In genomic region chr14:68762944-68763831, GRCh38 we compare ENCODE assay signal across 9 cellular contexts. TPM values are rescaled to one million over a fixed set of nuclear protein-coding genes. Genes with fewer than 3 reads are reported as not detected.
A peak's percentile ranks its signal among the peaks of the same experiment; 100 is the strongest.
DNase-seq lines count a peak whose midpoint lies in the region; ATAC-seq and TF ChIP-seq lines count a peak whose summit lies in the region.
"Had no signal": no experiment of that assay in that cellular context is flagged by ENCODE, and none has a peak within 500 bp of the region (broad histone marks: within the 10 kb centered on the region; RNA-seq: fewer than 3 reads in every experiment).

No MANE protein-coding gene starts in this region.

- H3K27me3 ChIP-seq in smooth muscle cell (ENCODE audit: low read depth) = no peaks in the 10 kb centered on the region

- H3F3A ChIP-seq in smooth muscle cell (ENCODE audit: low read depth) = peaks cover 9% of the 10 kb centered on the region

- H2AFZ ChIP-seq in smooth muscle cell (ENCODE audit: low read depth) = no peak overlapping the region

- peak overlapping the region; percentile 51 for H3K4me2 ChIP-seq in smooth muscle cell

- DNase-seq in HCEC 1CT (peak; percentile 28), iPS-NIHi11 (ENCODE audit: low spot score) (peak; percentile 86), smooth muscle cell (lab: John Stamatoyannopoulos, UW; ENCODE audit: unreplicated experiment) (no peak), inferior parietal cortex (ENCODE audit: extremely low spot score) (no peak)
- DNase-seq in activated CD4-positive, alpha-beta T cell treated with anti-CD3 and anti-CD28 coated beads for 48 hours = no peak

- H3K4me1 ChIP-seq in smooth muscle cell (ENCODE audit: low read depth) = peaks cover 10% of the 10 kb centered on the region

- no peaks in the 10 kb centered on the region for H3K36me3 ChIP-seq in smooth muscle cell (ENCODE audit: low read depth)

- no peak overlapping the region for H3K9ac ChIP-seq in smooth muscle cell (ENCODE audit: low read depth)

- H3K79me2 ChIP-seq in smooth muscle cell (ENCODE audit: low read depth) = no peaks in the 10 kb centered on the region

- no peak for ATAC-seq in GM18519 (IDR thresholded peaks at IDR 0.05; ENCODE audit: low FRiP score, unreplicated experiment)
- ATAC-seq in HG03175 (IDR thresholded peaks at IDR 0.05; ENCODE audit: unreplicated experiment) = no peak
- ATAC-seq: Panc1 had no signal

- TF ChIP-seq CTCF in VCaP (conservative IDR thresholded peaks at IDR 0.05) (no peak), smooth muscle cell (IDR thresholded peaks at IDR 0.05; ENCODE audit: borderline replicate concordance, insufficient read depth, poor library complexity, severe bottlenecking) (no peak)

- WGBS in smooth muscle cell (ENCODE audit: low lambda C conversion rate) = 17% methylated on average over 11 of the region's 11 CpGs

- H4K20me1 ChIP-seq in smooth muscle cell (ENCODE audit: low read depth) = no peaks in the 10 kb centered on the region

- H3K27ac ChIP-seq in VCaP = peak overlapping the region; percentile 7; the same call in 1 of the 2 replicates
- H3K27ac ChIP-seq in smooth muscle cell (ENCODE audit: low read depth) = peak overlapping the region; percentile 74

- no peak overlapping the region for H3K4me3 ChIP-seq in smooth muscle cell

- no peaks in the 10 kb centered on the region for H3K9me3 ChIP-seq in smooth muscle cell (replicated peaks; ENCODE audit: low read depth)

RNA-seq across cellular contexts. Expression of gene ZFP36L1, which starts 29.7 kb away (rescaled TPM):
- 133 and 166 TPM in 2 replicates for total RNA-seq in smooth muscle cell
- polyA plus RNA-seq in smooth muscle cell = 418 and 450 TPM in 2 replicates

Comparison
In these comparisons a context has a peak if more than half of its experiments do, and no peak if none do; other contexts are left out.
1. DNase-seq: peak in HCEC 1CT (single experiment) and iPS-NIHi11 (single experiment); none in smooth muscle cell (single experiment), activated CD4-positive, alpha-beta T cell treated with anti-CD3 and anti-CD28 coated beads for 48 hours (single experiment) and inferior parietal cortex (single experiment).